In the genomic region with DNA sequence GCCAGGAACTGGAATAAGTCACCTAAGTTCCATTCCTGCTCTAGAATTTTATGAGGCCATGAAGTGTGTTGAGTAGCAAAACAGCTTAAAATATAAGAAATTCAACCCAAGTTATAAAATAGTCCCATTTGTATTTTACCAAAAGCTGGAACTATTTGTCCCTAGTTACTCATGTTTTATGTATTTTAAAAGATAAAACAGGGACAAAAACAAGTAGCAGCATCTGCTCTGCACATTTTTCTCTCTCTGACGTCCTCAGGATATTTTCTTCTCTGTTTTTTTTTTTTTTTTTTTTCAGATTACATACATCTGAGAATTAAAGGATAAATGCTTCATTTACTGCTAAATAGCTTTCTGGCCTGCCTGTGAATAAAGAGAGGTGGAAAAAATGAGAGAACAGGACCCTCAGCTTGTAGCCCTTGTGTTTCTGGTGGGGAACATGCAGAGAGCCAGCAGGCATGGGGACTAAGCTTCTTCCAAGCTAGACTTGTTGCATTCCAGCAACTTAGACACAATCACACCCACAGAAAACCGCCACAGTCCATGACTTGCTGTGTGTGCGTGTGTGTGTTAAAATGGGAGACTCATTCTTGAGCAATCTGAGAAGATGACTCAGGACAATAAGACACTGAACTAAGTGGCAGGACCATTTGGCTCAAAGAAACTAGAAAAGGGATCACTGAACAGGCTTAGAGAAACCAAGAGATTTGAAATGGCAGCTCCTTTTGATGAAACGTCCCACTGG, we compare ENCODE assay signal across 10 cellular contexts.
DNase-seq lines count a peak whose midpoint lies in the region; ATAC-seq and TF ChIP-seq lines count a peak whose summit lies in the region.
"Had no signal": no experiment of that assay in that cellular context is flagged by ENCODE, and none has a peak within 500 bp of the region (broad histone marks: within the 10 kb centered on the region; RNA-seq: fewer than 3 reads in every experiment).

No MANE protein-coding gene starts in this region.

- H3K27me3 ChIP-seq in adipocyte (replicated peaks; ENCODE audit: control insufficient read depth, insufficient read depth, low read length) (no peaks in the 10 kb centered on the region), uterus (no peaks in the 10 kb centered on the region), endodermal cell (ENCODE audit: control insufficient read depth, insufficient read depth, low read length, poor library complexity, severe bottlenecking) (no peaks in the 10 kb centered on the region), stomach (peaks cover 0 to 7% (median 0%) of the 10 kb centered on the region in 3 donors)

- 83 to 94% methylated on average over 1 to 4 of the region's 4 CpGs for WGBS in endodermal cell (ENCODE audit: insufficient coverage in 1 of 2, insufficient read length in 1 of 2), 2 experiments
- WGBS in stomach, 5 donors: 57 to 75% (median 69%) methylated on average over 4 of the region's 4 CpGs

- H3K27ac ChIP-seq in uterus (peak overlapping the region in 1 of 2 donors; percentile 30), endodermal cell (ENCODE audit: low read depth, low read length) (no peak overlapping the region), stomach (no peak overlapping the region)
- H3K27ac ChIP-seq: prostate gland had no signal

- H3K4me1 ChIP-seq in adipocyte (ENCODE audit: control insufficient read depth, insufficient read depth, low read length) (peaks cover 48% of the 10 kb centered on the region), uterus (no peaks in the 10 kb centered on the region), endodermal cell (ENCODE audit: control insufficient read depth, insufficient read depth, low read length) (no peaks in the 10 kb centered on the region), stomach (no peaks in the 10 kb centered on the region)
- H3K4me1 ChIP-seq: prostate gland had no signal

- H3K4me3 Mint-ChIP-seq in endodermal cell: no peak overlapping the region

- peak; percentile 72 for DNase-seq in HS-5 (ENCODE audit: low read depth)
- DNase-seq in adipocyte (ENCODE audit: low read depth): peak; percentile 95
- DNase-seq in left ventricle myocardium superior: no peak
- DNase-seq in uterus: peak; percentile 14 to 16
- no peak for DNase-seq in SW 1271 (lab: John Stamatoyannopoulos, UW)
- DNase-seq in endodermal cell: no peak
- DNase-seq in stomach: no peak
- DNase-seq: NCI-H526 had no signal

- TF ChIP-seq CTCF in uterus (IDR thresholded peaks at IDR 0.05) (no peak), endodermal cell (conservative IDR thresholded peaks at IDR 0.05) (no peak), stomach (IDR thresholded peaks at IDR 0.05) (no peak)

- peak overlapping the region; percentile 71 for H3K9ac ChIP-seq in adipocyte (ENCODE audit: low read length)
- H3K9ac ChIP-seq in endodermal cell (ENCODE audit: extremely low read depth, low read length, poor library complexity, severe bottlenecking): no peak overlapping the region

- H3K4me3 ChIP-seq in adipocyte (ENCODE audit: low read length) (peak overlapping the region; percentile 61), uterus (no peak overlapping the region), endodermal cell (ENCODE audit: low read length) (no peak overlapping the region), stomach (no peak overlapping the region)
- H3K4me3 ChIP-seq: prostate gland had no signal

- intact Hi-C loops in left ventricle myocardium superior (cut with micrococcal nuclease): no loop called here
- intact Hi-C loops in uterus (cut with DNase I; ENCODE audit: low total_unique reads): no loop called here
- intact Hi-C loops in stomach (cut with DNase I; ENCODE audit: low total_unique reads): no loop called here

- TF ChIP-seq EP300 in stomach (IDR thresholded peaks at IDR 0.05): no peak

- no peak overlapping the region for H3K27ac Mint-ChIP-seq in endodermal cell

- no peaks in the 10 kb centered on the region for H3K4me1 Mint-ChIP-seq in endodermal cell

- ATAC-seq in left ventricle myocardium superior: peak; percentile 87
- ATAC-seq: activated CD4-positive, CD25-positive, alpha-beta regulatory T cell treated with anti-CD3 and anti-CD28 coated beads, Interleukin-2, amount 50 U/mL, for 24 hours had no signal

- H3K9me3 Mint-ChIP-seq in endodermal cell: no peaks in the 10 kb centered on the region

- no peaks in the 10 kb centered on the region for H3K36me3 Mint-ChIP-seq in endodermal cell (ENCODE audit: low read depth)

- H3K9me3 ChIP-seq in adipocyte (ENCODE audit: control insufficient read depth, low read length): no peaks in the 10 kb centered on the region
- no peaks in the 10 kb centered on the region for H3K9me3 ChIP-seq in uterus
- no peaks in the 10 kb centered on the region for H3K9me3 ChIP-seq in endodermal cell (ENCODE audit: control insufficient read depth, low read length)
- H3K9me3 ChIP-seq in stomach: no peaks in the 10 kb centered on the region
- H3K9me3 ChIP-seq: prostate gland had no signal

- peaks cover 15% of the 10 kb centered on the region for H3K27me3 Mint-ChIP-seq in endodermal cell (ENCODE audit: insufficient read depth)

- H3K36me3 ChIP-seq in adipocyte (ENCODE audit: control insufficient read depth, insufficient read depth, low read length, severe bottlenecking) (no peaks in the 10 kb centered on the region), uterus (no peaks in the 10 kb centered on the region), endodermal cell (ENCODE audit: control insufficient read depth, insufficient read depth, low read length) (no peaks in the 10 kb centered on the region), stomach (no peaks in the 10 kb centered on the region)
- H3K36me3 ChIP-seq: prostate gland had no signal

- no peak for TF ChIP-seq POLR2A in uterus (IDR thresholded peaks at IDR 0.05)
- no peak for TF ChIP-seq POLR2A in stomach (IDR thresholded peaks at IDR 0.05)

Comparison
In these comparisons a context has a peak if more than half of its experiments do, and no peak if none do; other contexts are left out.
1. DNase-seq: peak in HS-5 (single experiment), adipocyte (single experiment) and uterus (2 of 2); none in left ventricle myocardium superior (single experiment), SW 1271 (0 of 2), endodermal cell (single experiment) and stomach (single experiment).